Comparison of ENCODE assay signal across 11 cellular contexts in the genomic region with DNA sequence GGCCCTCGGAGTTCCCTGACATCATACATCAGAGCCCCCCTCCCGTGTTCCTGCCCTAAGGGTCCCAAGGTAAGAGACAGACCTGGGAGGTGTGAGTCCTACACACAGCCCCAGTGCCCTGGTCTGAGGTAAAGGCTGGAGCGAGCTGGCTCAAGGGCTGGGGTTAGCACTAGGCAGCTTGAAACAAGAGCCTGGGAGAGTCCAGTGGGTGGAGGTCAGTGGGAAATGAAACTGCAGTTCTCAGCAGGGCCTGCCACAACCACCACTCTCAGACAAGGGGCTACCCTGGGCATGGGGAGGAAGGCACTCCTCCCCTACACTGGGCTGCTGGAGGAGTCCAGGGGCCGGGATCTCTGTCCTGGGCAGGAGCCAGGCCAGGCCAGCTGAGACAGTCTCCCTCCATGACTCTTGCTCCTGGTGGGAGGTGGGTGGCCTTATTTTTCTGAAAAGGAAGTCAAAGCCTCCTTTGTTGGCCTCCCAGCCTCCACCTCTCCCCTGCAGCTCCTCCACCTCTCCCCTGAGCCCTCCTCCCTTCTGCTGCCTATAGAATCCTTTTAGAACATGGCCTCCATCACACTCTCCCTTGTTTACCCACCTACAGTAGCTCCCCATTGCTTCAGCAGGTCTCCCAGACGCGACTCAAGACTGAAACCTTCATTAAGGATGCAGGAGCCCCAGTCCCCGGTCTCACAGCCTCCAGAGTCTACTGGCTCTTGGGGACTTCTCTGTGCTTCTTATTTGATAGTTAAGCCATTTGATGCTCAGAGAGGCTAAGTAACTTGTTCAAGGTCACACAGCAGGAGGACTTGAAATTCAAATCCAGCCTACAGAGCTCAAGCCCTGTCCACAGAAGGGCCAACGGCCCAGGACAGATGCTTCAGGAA. TPM values are rescaled to one million over a fixed set of nuclear protein-coding genes. Genes with fewer than 3 reads are reported as not detected.
DNase-seq lines count a peak whose midpoint lies in the region; ATAC-seq, FAIRE-seq and TF ChIP-seq lines count a peak whose summit lies in the region.
"Had no signal": no experiment of that assay in that cellular context is flagged by ENCODE, and none has a peak within 500 bp of the region (broad histone marks: within the 10 kb centered on the region; RNA-seq: fewer than 3 reads in every experiment).

No MANE protein-coding gene starts in this region.

- no peaks in the 10 kb centered on the region for H3K36me3 Mint-ChIP-seq in chondrocyte (ENCODE audit: low read depth)
- H3K36me3 Mint-ChIP-seq: immature natural killer cell had no signal

- H3K9me3 Mint-ChIP-seq in chondrocyte (ENCODE audit: low read depth), result peaks cover 4% of the 10 kb centered on the region
- H3K9me3 Mint-ChIP-seq: immature natural killer cell had no signal

- peaks cover 13% of the 10 kb centered on the region for H3K27me3 Mint-ChIP-seq in chondrocyte (ENCODE audit: low read depth)

- no peak overlapping the region for H3K4me3 Mint-ChIP-seq in chondrocyte (ENCODE audit: unreplicated experiment)

- H3K4me1 ChIP-seq in Loucy (ENCODE audit: insufficient read depth, low read length, poor library complexity, severe bottlenecking), result peaks cover 71% of the 10 kb centered on the region
- H3K4me1 ChIP-seq in mucosa of descending colon (ENCODE audit: low read depth), result peaks cover 32% of the 10 kb centered on the region

- peak overlapping the region; percentile 78 for H3K9ac ChIP-seq in Loucy (ENCODE audit: low read depth, low read length, poor library complexity, severe bottlenecking)

- H3K4me1 Mint-ChIP-seq in chondrocyte (ENCODE audit: low read depth), result peaks cover 20% of the 10 kb centered on the region

- ATAC-seq in mucosa of descending colon (peak; percentile 2), HG02973 (IDR thresholded peaks at IDR 0.05; ENCODE audit: unreplicated experiment) (no peak), HG03342 (IDR thresholded peaks at IDR 0.05; ENCODE audit: unreplicated experiment) (no peak)

- no peaks in the 10 kb centered on the region for H3K79me2 ChIP-seq in Loucy (ENCODE audit: insufficient read depth, low read length)

- H4K20me1 ChIP-seq in Loucy (ENCODE audit: insufficient read depth, low read length, poor library complexity, severe bottlenecking), result no peaks in the 10 kb centered on the region

- no peak overlapping the region for H2AFZ ChIP-seq in Loucy (ENCODE audit: low read length)

- H3K4me2 ChIP-seq in Loucy (ENCODE audit: low read depth, low read length, poor library complexity, severe bottlenecking), result peak overlapping the region; percentile 82

- no peak for FAIRE-seq in GM19239 (lab: Jason Lieb, UNC)

- H3K36me3 ChIP-seq in Loucy (ENCODE audit: insufficient read depth, low read length) (no peaks in the 10 kb centered on the region), mucosa of descending colon (ENCODE audit: low read depth) (no peaks in the 10 kb centered on the region)
- H3K36me3 ChIP-seq: ovary had no signal

- H3K9me2 ChIP-seq in Loucy (replicated peaks; ENCODE audit: low read depth, low read length), result no peaks in the 10 kb centered on the region

- H3K9me3 ChIP-seq in Loucy (ENCODE audit: insufficient read depth, low read depth, low read length) (no peaks in the 10 kb centered on the region), mucosa of descending colon (no peaks in the 10 kb centered on the region)
- H3K9me3 ChIP-seq: ovary had no signal

- H3K27ac Mint-ChIP-seq in chondrocyte (ENCODE audit: unreplicated experiment), result no peak overlapping the region

- peak; percentile 68 for DNase-seq in Ammon's horn (ENCODE audit: low spot score)
- DNase-seq in chondrocyte (ENCODE audit: low spot score), result peak; percentile 63
- peak; percentile 13 to 45 (median 35) for DNase-seq in mucosa of descending colon
- no peak for DNase-seq in GM19239 (ENCODE audit: insufficient read length, low spot score)
- DNase-seq in NCI-H1694 treated with DMSO at 0.1 percent for 48 hours (lab: John Stamatoyannopoulos, UW), result no peak
- DNase-seq: NCI-H82 had no signal

- H3K27me3 ChIP-seq in Loucy (ENCODE audit: insufficient read depth, low read length, poor library complexity, severe bottlenecking), result no peaks in the 10 kb centered on the region
- H3K27me3 ChIP-seq: ovary had no signal

- intact Hi-C loops in mucosa of descending colon (cut with DNase I, micrococcal nuclease), result no loop called here

- TF ChIP-seq CTCF in Loucy (conservative IDR thresholded peaks at IDR 0.05; ENCODE audit: low read length) (no peak), chondrocyte (IDR thresholded peaks at IDR 0.05) (no peak), mucosa of descending colon (IDR thresholded peaks at IDR 0.05) (no peak)

- peak overlapping the region; percentile 65 for H3K4me3 ChIP-seq in Loucy (ENCODE audit: low read length, poor library complexity, severe bottlenecking)
- no peak overlapping the region for H3K4me3 ChIP-seq in mucosa of descending colon
- H3K4me3 ChIP-seq: ovary had no signal

- H3F3A ChIP-seq in Loucy (ENCODE audit: low read depth), result 0 out of 2 replicates have a peak, but pooled peaks cover 5% of the 10 kb centered on the region

RNA-seq across cellular contexts. Expression of a gene that starts 21.5 kb away (rescaled TPM):
- total RNA-seq in chondrocyte, result 46.2 to 74.6 TPM (median 48.7 TPM) in 3 replicates
- total RNA-seq in mucosa of descending colon, result 100 to 1,000 TPM in 1 of 3 donors, 10 to 100 TPM in 2; 61.4 to 103 (median 89.1) TPM

Comparison
In these comparisons a context has a peak if more than half of its experiments do, and no peak if none do; other contexts are left out.
1. DNase-seq: peak in Ammon's horn (single experiment), chondrocyte (single experiment) and mucosa of descending colon (3 of 3); none in GM19239 (single experiment) and NCI-H1694 treated with DMSO at 0.1 percent for 48 hours (single experiment).